In the genomic region with DNA sequence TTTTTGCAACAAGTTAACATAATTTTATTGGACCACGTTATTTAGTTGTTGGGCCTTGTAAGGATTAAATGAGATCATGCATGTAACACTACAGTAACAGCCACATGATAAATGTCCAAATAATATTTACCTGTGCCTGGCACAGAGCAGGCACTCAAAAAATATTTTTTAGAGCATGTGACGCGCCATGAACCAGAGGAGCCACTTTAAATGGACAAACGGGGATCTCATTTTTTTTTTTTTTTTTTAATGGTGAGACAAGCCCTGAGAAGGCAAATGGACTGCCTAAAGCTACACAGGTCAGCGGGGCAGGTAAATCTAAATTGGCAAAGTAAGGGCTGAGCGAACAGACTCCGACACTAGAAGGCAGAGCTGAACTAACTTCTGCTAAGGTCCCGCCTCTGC, we compare ENCODE assay signal across 9 cellular contexts. TPM values are rescaled to one million over a fixed set of nuclear protein-coding genes. Genes with fewer than 3 reads are reported as not detected.
DNase-seq lines count a peak whose midpoint lies in the region; ATAC-seq and TF ChIP-seq lines count a peak whose summit lies in the region.
"Had no signal": no experiment of that assay in that cellular context is flagged by ENCODE, and none has a peak within 500 bp of the region (broad histone marks: within the 10 kb centered on the region; RNA-seq: fewer than 3 reads in every experiment).

No MANE protein-coding gene starts in this region.

- H3K4me2 ChIP-seq in BLaER1, result peak overlapping the region; percentile 70

- H3K36me3 ChIP-seq in BLaER1, result peaks cover 37% of the 10 kb centered on the region

- no peak for DNase-seq in LNCaP clone FGC (ENCODE audit: low read depth)
- no peak for DNase-seq in nephron progenitor cell
- no peak for DNase-seq in omental fat pad (ENCODE audit: low spot score)
- no peak for DNase-seq in DMS79 (lab: John Stamatoyannopoulos, UW)
- no peak for DNase-seq in nucleus accumbens (lab: John Stamatoyannopoulos, UW)

- peak overlapping the region; percentile 94 for H3K27ac Mint-ChIP-seq in dendritic cell treated with granulocyte-macrophage colony-stimulating factor and Interleukin-4, amounts not matched to agents 40 ng/mL and 50 ng/mL, for 4 days
- no peak overlapping the region for H3K27ac Mint-ChIP-seq in nephron progenitor cell

- peak overlapping the region; percentile 100; the same call in 1 of the 2 replicates for H3K9ac ChIP-seq in BLaER1

- H3K4me3 ChIP-seq in BLaER1 (peak overlapping the region; percentile 98), LNCaP clone FGC (ENCODE audit: low read depth, low read length) (peak overlapping the region; percentile 7)

- H3K4me1 ChIP-seq in BLaER1, result peaks cover 65% of the 10 kb centered on the region

- H3K9me3 Mint-ChIP-seq in dendritic cell treated with granulocyte-macrophage colony-stimulating factor and Interleukin-4, amounts not matched to agents 40 ng/mL and 50 ng/mL, for 4 days, result no peaks in the 10 kb centered on the region
- no peaks in the 10 kb centered on the region for H3K9me3 Mint-ChIP-seq in nephron progenitor cell

- H3K27ac ChIP-seq in BLaER1, result peak overlapping the region; percentile 27; the same call in 1 of the 2 replicates

- H3K27me3 ChIP-seq in BLaER1, result no peaks in the 10 kb centered on the region

- intact Hi-C loops in dendritic cell treated with granulocyte-macrophage colony-stimulating factor and Interleukin-4, amounts not matched to agents 40 ng/mL and 50 ng/mL, for 4 days (cut with micrococcal nuclease), result loop anchor here (5.0 kb wide), 1 partner anchor 98 kb away; the partner anchor contains the start of gene RABAC1

- H3K9me3 ChIP-seq in BLaER1, result no peaks in the 10 kb centered on the region

- TF ChIP-seq CTCF in LNCaP clone FGC (IDR thresholded peaks at IDR 0.05; ENCODE audit: control insufficient read depth, extremely low read depth, insufficient read depth) (0 out of 2 replicates have a peak, but pooled peaks have one; percentile 26), nephron progenitor cell (IDR thresholded peaks at IDR 0.05) (no peak), omental fat pad (IDR thresholded peaks at IDR 0.05) (no peak)

- peaks cover 42% of the 10 kb centered on the region for H3K4me1 Mint-ChIP-seq in dendritic cell treated with granulocyte-macrophage colony-stimulating factor and Interleukin-4, amounts not matched to agents 40 ng/mL and 50 ng/mL, for 4 days (ENCODE audit: low read depth)
- H3K4me1 Mint-ChIP-seq in nephron progenitor cell, result peaks cover 37% of the 10 kb centered on the region

- ATAC-seq in omental fat pad (ENCODE audit: low FRiP score), result no peak
- ATAC-seq in HG02588 (IDR thresholded peaks at IDR 0.05; ENCODE audit: unreplicated experiment), result no peak

- peaks cover 3% of the 10 kb centered on the region for H3K27me3 Mint-ChIP-seq in dendritic cell treated with granulocyte-macrophage colony-stimulating factor and Interleukin-4, amounts not matched to agents 40 ng/mL and 50 ng/mL, for 4 days
- peaks cover 43% of the 10 kb centered on the region for H3K27me3 Mint-ChIP-seq in nephron progenitor cell (ENCODE audit: low read depth, poor library complexity)

- peak overlapping the region; percentile 96 for H3K4me3 Mint-ChIP-seq in dendritic cell treated with granulocyte-macrophage colony-stimulating factor and Interleukin-4, amounts not matched to agents 40 ng/mL and 50 ng/mL, for 4 days
- peak overlapping the region; percentile 94 for H3K4me3 Mint-ChIP-seq in nephron progenitor cell

- H3K36me3 Mint-ChIP-seq in dendritic cell treated with granulocyte-macrophage colony-stimulating factor and Interleukin-4, amounts not matched to agents 40 ng/mL and 50 ng/mL, for 4 days (ENCODE audit: low read depth), result peaks cover 44% of the 10 kb centered on the region
- H3K36me3 Mint-ChIP-seq in nephron progenitor cell (ENCODE audit: low read depth), result peaks cover 36% of the 10 kb centered on the region

- H4K20me1 ChIP-seq in BLaER1, result peaks cover 36% of the 10 kb centered on the region

RNA-seq across cellular contexts. Expression of gene RPS19, which starts 0.8 kb away (rescaled TPM):
- 100 to 1,000 TPM; 559 to 757 (median 617) TPM for total RNA-seq in omental fat pad

RNA-seq across cellular contexts. Expression of gene DMRTC2, which starts 14.4 kb away (rescaled TPM):
- total RNA-seq in omental fat pad, result not detected
- total RNA-seq: urinary bladder had no signal

RNA-seq across cellular contexts. Expression of gene LYPD4, which starts 14.7 kb away (rescaled TPM):
- not detected for total RNA-seq in omental fat pad
- total RNA-seq: urinary bladder had no signal

RNA-seq across cellular contexts. Expression of gene CD79A, which starts 17.9 kb away (rescaled TPM):
- 1 to 10 TPM in 1 of 4 donors, under 1 TPM in 1, not detected in 2; 0.72 to 1.8 TPM for total RNA-seq in omental fat pad

RNA-seq across cellular contexts. Expression of gene ARHGEF1, which starts 23.8 kb away (rescaled TPM):
- 100 to 1,000 TPM in 1 of 4 donors, 10 to 100 TPM in 3; 53.1 to 129 (median 72.0) TPM for total RNA-seq in omental fat pad
